Comparison of ENCODE assay signal across 8 cellular contexts in genomic region chr7:97006146-97006950, GRCh38. TPM values are rescaled to one million over a fixed set of nuclear protein-coding genes. Genes with fewer than 3 reads are reported as not detected.
DNase-seq lines count a peak whose midpoint lies in the region; ATAC-seq, FAIRE-seq and TF ChIP-seq lines count a peak whose summit lies in the region.

No MANE protein-coding gene starts in this region.

- intact Hi-C loops in kidney (cut with DNase I), result no loop called here

- H3K4me1 Mint-ChIP-seq in brain, result peaks cover 21% of the 10 kb centered on the region
- peaks cover 25% of the 10 kb centered on the region for H3K4me1 Mint-ChIP-seq in stimulated activated naive CD8-positive, alpha-beta T cell treated with anti-CD3 and anti-CD28 coated beads, Interleukin-15, Interleukin-2, amounts not matched to agents 100 ng/mL and 50 ng/mL, for 24 hours (ENCODE audit: low read depth)

- H3K9ac ChIP-seq in kidney (ENCODE audit: low read length in 2 of 2), result no peak overlapping the region

- peak; percentile 65 for ATAC-seq in HG02798 (IDR thresholded peaks at IDR 0.05; ENCODE audit: poor library complexity, unreplicated experiment)

- H3K9me3 Mint-ChIP-seq in brain, result peaks cover 0 to 22% (median 7%) of the 10 kb centered on the region in 5 experiments
- peaks cover 4% of the 10 kb centered on the region for H3K9me3 Mint-ChIP-seq in stimulated activated naive CD8-positive, alpha-beta T cell treated with anti-CD3 and anti-CD28 coated beads, Interleukin-15, Interleukin-2, amounts not matched to agents 100 ng/mL and 50 ng/mL, for 24 hours

- H3K4me1 ChIP-seq in kidney (ENCODE audit: control insufficient read depth in 1 of 2, insufficient read depth in 1 of 2, low read depth in 1 of 2, low read length in 2 of 2), result peaks cover 0 to 5% of the 10 kb centered on the region in 2 donors

- no peaks in the 10 kb centered on the region for H3K9me3 ChIP-seq in kidney (ENCODE audit: control insufficient read depth in 1 of 2, low read length in 2 of 2)

- peak overlapping the region in 2 of 5 experiments; percentile 93 to 96 for H3K27ac Mint-ChIP-seq in brain
- no peak overlapping the region for H3K27ac Mint-ChIP-seq in stimulated activated naive CD8-positive, alpha-beta T cell treated with anti-CD3 and anti-CD28 coated beads, Interleukin-15, Interleukin-2, amounts not matched to agents 100 ng/mL and 50 ng/mL, for 24 hours

- CTCF ChIA-PET in GM10248 (lab: Yijun Ruan, JAX), result interaction anchor here (1.4 kb wide), 1 partner anchor 21 kb away, joined by 5 read pairs; no protein-coding TSS in a partner anchor

- TF ChIP-seq POLR2A in GM12892 (IDR thresholded peaks at IDR 0.05; ENCODE audit: low read depth, low read length), result no peak

- H3K36me3 Mint-ChIP-seq in brain, result peaks cover 51% of the 10 kb centered on the region
- peaks cover 5% of the 10 kb centered on the region for H3K36me3 Mint-ChIP-seq in stimulated activated naive CD8-positive, alpha-beta T cell treated with anti-CD3 and anti-CD28 coated beads, Interleukin-15, Interleukin-2, amounts not matched to agents 100 ng/mL and 50 ng/mL, for 24 hours (ENCODE audit: low read depth)

- TF ChIP-seq CTCF in brain (conservative IDR thresholded peaks at IDR 0.05) (no peak), kidney (IDR thresholded peaks at IDR 0.05; ENCODE audit: borderline replicate concordance, extremely low read depth, insufficient read depth) (no peak), GM10248 (IDR thresholded peaks at IDR 0.05; ENCODE audit: control extremely low read depth, extremely low read depth, low read depth, missing control alignments) (no peak)

- peak; percentile 48 for DNase-seq in GM12892 (ENCODE audit: insufficient read length)
- DNase-seq in NCI-H526 (lab: John Stamatoyannopoulos, UW), result peak; percentile 65 to 90
- DNase-seq in kidney, result peak; percentile 86
- DNase-seq in GM10248 (ENCODE audit: extremely low spot score), result no peak
- no peak for DNase-seq in GM19239 (ENCODE audit: insufficient read length, low spot score)

- H3K4me3 Mint-ChIP-seq in brain, result peak overlapping the region; percentile 87 to 94 (median 90)
- peak overlapping the region; percentile 67 for H3K4me3 Mint-ChIP-seq in stimulated activated naive CD8-positive, alpha-beta T cell treated with anti-CD3 and anti-CD28 coated beads, Interleukin-15, Interleukin-2, amounts not matched to agents 100 ng/mL and 50 ng/mL, for 24 hours

- H3K4me3 ChIP-seq in kidney (ENCODE audit: low read length in 2 of 2), result no peak overlapping the region

- FAIRE-seq in GM12892 (lab: Jason Lieb, UNC), result no peak
- no peak for FAIRE-seq in kidney (lab: Jason Lieb, UNC)
- no peak for FAIRE-seq in GM19239 (lab: Jason Lieb, UNC)

- H3K27ac ChIP-seq in kidney (ENCODE audit: low read depth in 2 of 2, low read length in 2 of 2), result no peak overlapping the region

- POLR2A ChIA-PET in GM10248 (lab: Yijun Ruan, JAX), result interaction anchor here (0.6 kb wide), 1 partner anchor 24 kb away, joined by 4 read pairs; no protein-coding TSS in a partner anchor

- H3K36me3 ChIP-seq in kidney (ENCODE audit: control insufficient read depth in 1 of 2, insufficient read depth in 2 of 2, low read length in 2 of 2), result no peaks in the 10 kb centered on the region

- peaks cover 97% of the 10 kb centered on the region for H3K27me3 Mint-ChIP-seq in brain
- peaks cover 83% of the 10 kb centered on the region for H3K27me3 Mint-ChIP-seq in stimulated activated naive CD8-positive, alpha-beta T cell treated with anti-CD3 and anti-CD28 coated beads, Interleukin-15, Interleukin-2, amounts not matched to agents 100 ng/mL and 50 ng/mL, for 24 hours

RNA-seq across cellular contexts. Expression of gene DLX6, which starts 1.0 kb away (rescaled TPM):
- not detected for polyA plus RNA-seq in GM12892 (2012; ENCODE audit: missing spikeins)
- polyA plus RNA-seq in brain (ENCODE audit: insufficient read depth, low read depth, low replicate concordance) (5.5 TPM), kidney (ENCODE audit: insufficient read depth, low read depth, low replicate concordance) (not detected)
- total RNA-seq in kidney, result 0.13 TPM

RNA-seq across cellular contexts. Expression of gene DLX5, which starts 18.3 kb away (rescaled TPM):
- not detected for polyA plus RNA-seq in GM12892 (2012; ENCODE audit: missing spikeins)
- 8.8 TPM for polyA plus RNA-seq in brain (ENCODE audit: insufficient read depth, low read depth, low replicate concordance)
- 0.82 TPM for total RNA-seq in kidney
- polyA plus RNA-seq in kidney (ENCODE audit: insufficient read depth, low read depth, low replicate concordance), result not detected

Comparison
In these comparisons a context has a peak if more than half of its experiments do, and no peak if none do; other contexts are left out.
1. DNase-seq: peak in GM12892 (single experiment), NCI-H526 (2 of 2) and kidney (single experiment); none in GM10248 (single experiment) and GM19239 (single experiment).